9 cellular contexts compared by ENCODE assay signal in genomic region chr20:3686867-3687321, GRCh38. TPM values are rescaled to one million over a fixed set of nuclear protein-coding genes. Genes with fewer than 3 reads are reported as not detected.
DNase-seq lines count a peak whose midpoint lies in the region; ATAC-seq and TF ChIP-seq lines count a peak whose summit lies in the region.
"Had no signal": no experiment of that assay in that cellular context is flagged by ENCODE, and none has a peak within 500 bp of the region (broad histone marks: within the 10 kb centered on the region; RNA-seq: fewer than 3 reads in every experiment).

No MANE protein-coding gene starts in this region.

- peaks cover 0 to 4% (median 2%) of the 10 kb centered on the region in 4 donors for H3K4me1 ChIP-seq in Peyer's patch

- TF ChIP-seq POLR2A in Peyer's patch (IDR thresholded peaks at IDR 0.05) (no peak), GM18505 (IDR thresholded peaks at IDR 0.05; ENCODE audit: borderline replicate concordance, extremely low read depth, insufficient read depth, insufficient read length) (no peak)

- no peak for ATAC-seq in GM19395 (IDR thresholded peaks at IDR 0.05; ENCODE audit: unreplicated experiment)
- ATAC-seq in GM18505 (IDR thresholded peaks at IDR 0.05; ENCODE audit: unreplicated experiment), result no peak

- H3K27ac ChIP-seq in Peyer's patch, result peak overlapping the region; percentile 27 to 55 (median 47)

- H3K27me3 ChIP-seq in Peyer's patch, result no peaks in the 10 kb centered on the region

- no peaks in the 10 kb centered on the region for H3K36me3 ChIP-seq in Peyer's patch

- H3K9me3 ChIP-seq in Peyer's patch, result no peaks in the 10 kb centered on the region

- DNase-seq in AG09319 (ENCODE audit: extremely low read depth, low read depth) (peak; percentile 86), Peyer's patch (peak; percentile 25 to 79 (median 63)), fibroblast of the conjunctiva (ENCODE audit: low read depth) (peak; percentile 90), nucleus accumbens (lab: John Stamatoyannopoulos, UW) (peak in 44 of 56 donors; percentile 2 to 77 (median 40)), SK-N-DZ (ENCODE audit: low spot score) (no peak), T-helper 9 cell (no peak)
- DNase-seq: GDM1 had no signal

- TF ChIP-seq CTCF in AG09319 (IDR thresholded peaks at IDR 0.05; ENCODE audit: low read depth, low read length) (peak; percentile 27), Peyer's patch (IDR thresholded peaks at IDR 0.05) (no peak)

- no peak overlapping the region for H3K4me3 ChIP-seq in Peyer's patch

RNA-seq across cellular contexts. Expression of gene ADAM33, which starts 5.1 kb away (rescaled TPM):
- 100 to 1,000 TPM in 1 of 4 donors, 10 to 100 TPM in 2, 1 to 10 TPM in 1; 5.6 to 175 (median 23.3) TPM for total RNA-seq in Peyer's patch
- not detected in 2 replicates for polyA plus RNA-seq in SK-N-DZ (2014; cell fraction: cytosol; rRNA removed)
- polyA plus RNA-seq in SK-N-DZ (2014; cell fraction: nucleus; rRNA removed), result 0.24 TPM in 1 of 2 replicates, not detected in the other

RNA-seq across cellular contexts. Expression of gene GFRA4, which starts 23.7 kb away (rescaled TPM):
- not detected for total RNA-seq in Peyer's patch
- polyA plus RNA-seq in SK-N-DZ (2014; cell fraction: cytosol; rRNA removed), result not detected in 2 replicates
- 0.33 TPM in 1 of 2 replicates, not detected in the other for polyA plus RNA-seq in SK-N-DZ (2014; cell fraction: nucleus; rRNA removed)

RNA-seq across cellular contexts. Expression of gene SIGLEC1, which starts 25.5 kb away (rescaled TPM):
- total RNA-seq in Peyer's patch, result 10 to 100 TPM in 2 of 4 donors, 1 to 10 TPM in 2; 2.3 to 10.7 (median 7.8) TPM
- not detected in 2 replicates for polyA plus RNA-seq in SK-N-DZ (2014; cell fraction: cytosol; rRNA removed)
- not detected in 2 replicates for polyA plus RNA-seq in SK-N-DZ (2014; cell fraction: nucleus; rRNA removed)

RNA-seq across cellular contexts. Expression of gene HSPA12B, which starts 45.6 kb away (rescaled TPM):
- total RNA-seq in Peyer's patch, result 1 to 10 TPM; 1.2 to 4.3 (median 2.3) TPM
- 4.1 and 5.6 TPM in 2 replicates for polyA plus RNA-seq in SK-N-DZ (2014; cell fraction: cytosol; rRNA removed)
- 13.5 and 16.3 TPM in 2 replicates for polyA plus RNA-seq in SK-N-DZ (2014; cell fraction: nucleus; rRNA removed)

Comparison
In these comparisons a context has a peak if more than half of its experiments do, and no peak if none do; other contexts are left out.
1. DNase-seq: peak in AG09319 (single experiment), Peyer's patch (3 of 3), fibroblast of the conjunctiva (single experiment) and nucleus accumbens (44 of 56); none in SK-N-DZ (single experiment) and T-helper 9 cell (single experiment).